1 cellular context compared by ENCODE assay signal in the genomic region with DNA sequence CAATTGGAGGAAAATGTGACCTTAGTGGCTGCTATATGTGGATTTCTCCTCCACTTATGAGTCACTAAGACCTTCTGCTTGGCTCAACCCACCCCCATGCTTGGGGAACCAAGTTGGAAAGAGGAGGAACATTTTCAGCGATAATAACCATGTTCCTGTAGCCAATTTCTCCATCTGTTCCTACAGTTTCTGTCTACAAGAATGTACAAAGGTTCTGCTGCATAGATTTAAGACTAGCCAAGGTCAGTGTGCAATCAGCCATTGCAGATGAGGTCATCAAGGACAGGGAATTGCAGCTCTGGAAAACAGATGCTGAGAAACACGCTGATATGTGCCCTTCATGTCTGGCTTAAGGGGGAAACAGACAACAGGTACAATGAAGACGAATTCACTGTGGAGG.
TF ChIP-seq lines count a peak whose summit lies in the region.

No MANE protein-coding gene starts in this region.

TF ChIP-seq in endothelial cell of umbilical vein, 7 proteins besides CTCF, POLR2A, EP300 and RAD21 (continued from another document):
- TF ChIP-seq MYC (IDR thresholded peaks at IDR 0.05; ENCODE audit: low read depth, low read length) (no peak), EZH2 (IDR thresholded peaks at IDR 0.05; ENCODE audit: borderline replicate concordance, low read depth, low read length, severe bottlenecking) (no peak), JUN (IDR thresholded peaks at IDR 0.05; ENCODE audit: borderline replicate concordance, insufficient read depth, insufficient read length, low read depth) (peak; percentile 15), FOS (IDR thresholded peaks at IDR 0.05; ENCODE audit: borderline replicate concordance, insufficient read depth, low read length) (no peak), POLR2AphosphoS5 (IDR thresholded peaks at IDR 0.05; ENCODE audit: insufficient read depth, low read depth, low read length) (no peak)
- TF ChIP-seq, protein P1, sequence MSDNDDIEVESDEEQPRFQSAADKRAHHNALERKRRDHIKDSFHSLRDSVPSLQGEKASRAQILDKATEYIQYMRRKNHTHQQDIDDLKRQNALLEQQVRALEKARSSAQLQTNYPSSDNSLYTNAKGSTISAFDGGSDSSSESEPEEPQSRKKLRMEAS (IDR thresholded peaks at IDR 0.05; ENCODE audit: insufficient read depth, insufficient read length), result no peak
